In genomic region chr10:77993612-77994011, GRCh38 we compare ENCODE assay signal across 22 cellular contexts. TPM values are rescaled to one million over a fixed set of nuclear protein-coding genes. Genes with fewer than 3 reads are reported as not detected.
DNase-seq lines count a peak whose midpoint lies in the region; ATAC-seq and TF ChIP-seq lines count a peak whose summit lies in the region.
"Had no signal": no experiment of that assay in that cellular context is flagged by ENCODE, and none has a peak within 500 bp of the region (broad histone marks: within the 10 kb centered on the region; RNA-seq: fewer than 3 reads in every experiment).

No MANE protein-coding gene starts in this region.

- peaks cover 20% of the 10 kb centered on the region for H3K36me3 ChIP-seq in H7 (replicated peaks; ENCODE audit: control insufficient read depth, insufficient read depth, low read length)
- H3K36me3 ChIP-seq in endodermal cell (ENCODE audit: control insufficient read depth, insufficient read depth, low read length) = peaks cover 55% of the 10 kb centered on the region
- peaks cover 7 to 63% of the 10 kb centered on the region in 2 donors for H3K36me3 ChIP-seq in left lung

- H3K27ac Mint-ChIP-seq in WTC11 = peak overlapping the region; percentile 40; the same call in 1 of the 2 replicates
- no peak overlapping the region for H3K27ac Mint-ChIP-seq in endodermal cell
- peak overlapping the region; percentile 6 for H3K27ac Mint-ChIP-seq in stimulated activated effector memory CD8-positive, alpha-beta T cell treated with anti-CD3 and anti-CD28 coated beads, Interleukin-12 subunit alpha, Interleukin-12 subunit beta, amount 100 ng/mL, for 72 hours
- H3K27ac Mint-ChIP-seq: IgD-negative memory B cell had no signal

- H3K27me3 ChIP-seq in H7 (ENCODE audit: control insufficient read depth, insufficient read depth, low read length) (no peaks in the 10 kb centered on the region), endodermal cell (ENCODE audit: control insufficient read depth, insufficient read depth, low read length, poor library complexity, severe bottlenecking) (no peaks in the 10 kb centered on the region), left lung (no peaks in the 10 kb centered on the region)
- H3K27me3 ChIP-seq: BE2C had no signal

- TF ChIP-seq CTCF in WTC11 (IDR thresholded peaks at IDR 0.05) = no peak
- TF ChIP-seq CTCF in endodermal cell (conservative IDR thresholded peaks at IDR 0.05) = no peak
- TF ChIP-seq CTCF in left lung (IDR thresholded peaks at IDR 0.05) = no peak

- H3K4me3 Mint-ChIP-seq in WTC11 (no peak overlapping the region), endodermal cell (no peak overlapping the region)
- no peak overlapping the region for H3K4me3 Mint-ChIP-seq in stimulated activated effector memory CD8-positive, alpha-beta T cell treated with anti-CD3 and anti-CD28 coated beads, Interleukin-12 subunit alpha, Interleukin-12 subunit beta, amount 100 ng/mL, for 72 hours
- H3K4me3 Mint-ChIP-seq: CD4-positive, CD25-positive, alpha-beta regulatory T cell; CD8-positive, alpha-beta memory T cell; H9; IgD-negative memory B cell had no signal

- H3K9me3 ChIP-seq in endodermal cell (ENCODE audit: control insufficient read depth, low read length) (no peaks in the 10 kb centered on the region), left lung (no peaks in the 10 kb centered on the region)
- H3K9me3 ChIP-seq: BE2C had no signal

- H3K9ac ChIP-seq in endodermal cell (ENCODE audit: extremely low read depth, low read length, poor library complexity, severe bottlenecking) = no peak overlapping the region

- H3K4me1 Mint-ChIP-seq in WTC11 (peaks cover 9% of the 10 kb centered on the region), endodermal cell (no peaks in the 10 kb centered on the region)
- no peaks in the 10 kb centered on the region for H3K4me1 Mint-ChIP-seq in stimulated activated effector memory CD8-positive, alpha-beta T cell treated with anti-CD3 and anti-CD28 coated beads, Interleukin-12 subunit alpha, Interleukin-12 subunit beta, amount 100 ng/mL, for 72 hours
- H3K4me1 Mint-ChIP-seq: IgD-negative memory B cell had no signal

- CTCF ChIA-PET in WTC11 (lab: Charles Lee) = interaction anchor here (0.8 to 2.4 kb wide), 2 partner anchors 19 to 147 kb away, joined by 3 to 8 read pairs; no protein-coding TSS in a partner anchor

- ATAC-seq in WTC11 = peak; percentile 56
- ATAC-seq in stimulated activated effector memory CD8-positive, alpha-beta T cell treated with anti-CD3 and anti-CD28 coated beads, Interleukin-12 subunit alpha, Interleukin-12 subunit beta, amount 100 ng/mL, for 72 hours = no peak
- no peak for ATAC-seq in left lung
- no peak for ATAC-seq in HG03432 (IDR thresholded peaks at IDR 0.05; ENCODE audit: unreplicated experiment)
- ATAC-seq: HepG2 had no signal

- H3K4me1 ChIP-seq in endodermal cell (ENCODE audit: control insufficient read depth, insufficient read depth, low read length) (no peaks in the 10 kb centered on the region), left lung (no peaks in the 10 kb centered on the region)
- H3K4me1 ChIP-seq: BE2C had no signal

- POLR2A ChIA-PET in WTC11 (lab: Charles Lee) = no interaction called here

- H3K4me3 ChIP-seq in H7 (ENCODE audit: insufficient read depth, low read depth, low read length) (no peak overlapping the region), endodermal cell (ENCODE audit: low read length) (no peak overlapping the region), left lung (no peak overlapping the region)

- intact Hi-C loops in left lung (cut with DNase I) = no loop called here

- H3K9me3 Mint-ChIP-seq in WTC11 = no peaks in the 10 kb centered on the region
- no peaks in the 10 kb centered on the region for H3K9me3 Mint-ChIP-seq in endodermal cell
- H3K9me3 Mint-ChIP-seq in stimulated activated effector memory CD8-positive, alpha-beta T cell treated with anti-CD3 and anti-CD28 coated beads, Interleukin-12 subunit alpha, Interleukin-12 subunit beta, amount 100 ng/mL, for 72 hours = no peaks in the 10 kb centered on the region
- H3K9me3 Mint-ChIP-seq: CD4-positive, CD25-positive, alpha-beta regulatory T cell; CD8-positive, alpha-beta memory T cell; H9; IgD-negative memory B cell had no signal

- DNase-seq in H7 (peak; percentile 33), WTC11 (ENCODE audit: low spot score) (no peak), endodermal cell (no peak), left lung (no peak), GM19240 (ENCODE audit: insufficient read length, low spot score) (no peak)
- DNase-seq in stimulated activated effector memory CD8-positive, alpha-beta T cell treated with anti-CD3 and anti-CD28 coated beads, Interleukin-12 subunit alpha, Interleukin-12 subunit beta, amount 100 ng/mL, for 72 hours (ENCODE audit: low spot score in 2 of 2) = no peak
- DNase-seq: ACHN; BE2C; C1 segment of cervical spinal cord; CD4-positive, CD25-positive, alpha-beta regulatory T cell; CD8-positive, alpha-beta memory T cell; COR-L47; DMS 273 treated with DMSO at 0.1 percent for 48 hours; DMS53; DND-41; EL; GOT3; H9; KG1 had no signal

- H3K36me3 Mint-ChIP-seq in WTC11 (peaks cover 72% of the 10 kb centered on the region), endodermal cell (ENCODE audit: low read depth) (peaks cover 69% of the 10 kb centered on the region)
- peaks cover 95% of the 10 kb centered on the region for H3K36me3 Mint-ChIP-seq in stimulated activated effector memory CD8-positive, alpha-beta T cell treated with anti-CD3 and anti-CD28 coated beads, Interleukin-12 subunit alpha, Interleukin-12 subunit beta, amount 100 ng/mL, for 72 hours

- WGBS in endodermal cell (ENCODE audit: insufficient coverage in 1 of 2, insufficient read length in 1 of 2), 2 experiments = 90 to 92% methylated on average over 2 to 3 of the region's 3 CpGs

- no peaks in the 10 kb centered on the region for H3K27me3 Mint-ChIP-seq in WTC11 (ENCODE audit: low read depth)
- no peaks in the 10 kb centered on the region for H3K27me3 Mint-ChIP-seq in endodermal cell (ENCODE audit: insufficient read depth)
- H3K27me3 Mint-ChIP-seq: CD4-positive, CD25-positive, alpha-beta regulatory T cell; IgD-negative memory B cell had no signal

- peak overlapping the region; percentile 53 for H3K27ac ChIP-seq in endodermal cell (ENCODE audit: low read depth, low read length)
- no peak overlapping the region for H3K27ac ChIP-seq in left lung

TF ChIP-seq in WTC11, 78 proteins besides CTCF, POLR2A, EP300 and RAD21:
- no peak for TF ChIP-seq JUN (CRISPR knock-in tag; IDR thresholded peaks at IDR 0.05)
- TF ChIP-seq, protein P1, sequence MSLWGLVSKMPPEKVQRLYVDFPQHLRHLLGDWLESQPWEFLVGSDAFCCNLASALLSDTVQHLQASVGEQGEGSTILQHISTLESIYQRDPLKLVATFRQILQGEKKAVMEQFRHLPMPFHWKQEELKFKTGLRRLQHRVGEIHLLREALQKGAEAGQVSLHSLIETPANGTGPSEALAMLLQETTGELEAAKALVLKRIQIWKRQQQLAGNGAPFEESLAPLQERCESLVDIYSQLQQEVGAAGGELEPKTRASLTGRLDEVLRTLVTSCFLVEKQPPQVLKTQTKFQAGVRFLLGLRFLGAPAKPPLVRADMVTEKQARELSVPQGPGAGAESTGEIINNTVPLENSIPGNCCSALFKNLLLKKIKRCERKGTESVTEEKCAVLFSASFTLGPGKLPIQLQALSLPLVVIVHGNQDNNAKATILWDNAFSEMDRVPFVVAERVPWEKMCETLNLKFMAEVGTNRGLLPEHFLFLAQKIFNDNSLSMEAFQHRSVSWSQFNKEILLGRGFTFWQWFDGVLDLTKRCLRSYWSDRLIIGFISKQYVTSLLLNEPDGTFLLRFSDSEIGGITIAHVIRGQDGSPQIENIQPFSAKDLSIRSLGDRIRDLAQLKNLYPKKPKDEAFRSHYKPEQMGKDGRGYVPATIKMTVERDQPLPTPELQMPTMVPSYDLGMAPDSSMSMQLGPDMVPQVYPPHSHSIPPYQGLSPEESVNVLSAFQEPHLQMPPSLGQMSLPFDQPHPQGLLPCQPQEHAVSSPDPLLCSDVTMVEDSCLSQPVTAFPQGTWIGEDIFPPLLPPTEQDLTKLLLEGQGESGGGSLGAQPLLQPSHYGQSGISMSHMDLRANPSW (CRISPR knock-in tag; conservative IDR thresholded peaks at IDR 0.05; ENCODE audit: low read depth) = no peak
- no peak for TF ChIP-seq ESRRA (CRISPR knock-in tag; IDR thresholded peaks at IDR 0.05; ENCODE audit: borderline replicate concordance)
- TF ChIP-seq MXD4 (CRISPR knock-in tag; IDR thresholded peaks at IDR 0.05; ENCODE audit: borderline replicate concordance) = no peak
- TF ChIP-seq ZNF138 (CRISPR knock-in tag; conservative IDR thresholded peaks at IDR 0.05) = no peak

RNA-seq across cellular contexts. Expression of gene POLR3A, which starts 35.7 kb away (rescaled TPM):
- total RNA-seq in H7 (2014; rRNA removed; shearing (Covaris generic)) = 12.3 and 14.3 TPM in 2 replicates
- total RNA-seq in WTC11 (2021) = 27.5 to 32.2 TPM (median 27.9 TPM) in 3 replicates
- 10 to 100 TPM; 28.2 to 28.6 TPM for total RNA-seq in endodermal cell
- 18.0 TPM for polyA plus RNA-seq in endodermal cell (2013, experiment 1 of 2)
- polyA plus RNA-seq in endodermal cell (2013, experiment 2 of 2) = 18.3 TPM
- total RNA-seq in left lung = 10 to 100 TPM; 14.0 to 14.1 TPM

RNA-seq across cellular contexts. Expression of gene RPS24, which starts 40.1 kb away (rescaled TPM):
- 1,301 and 1,944 TPM in 2 replicates for total RNA-seq in H7 (2014; rRNA removed; shearing (Covaris generic))
- total RNA-seq in WTC11 (2021) (1,819 to 2,002 TPM (median 1,916 TPM) in 3 replicates), endodermal cell (1,000 to 10,000 TPM; 1,695 to 1,720 TPM), left lung (1,000 to 10,000 TPM; 1,239 to 1,263 TPM)
- 2,044 TPM for polyA plus RNA-seq in endodermal cell (2013, experiment 1 of 2)
- 2,088 TPM for polyA plus RNA-seq in endodermal cell (2013, experiment 2 of 2)
